Comparison of ENCODE assay signal across 1 cellular context in genomic region chr20:45061244-45061643, GRCh38.
TF ChIP-seq lines count a peak whose summit lies in the region.

No MANE protein-coding gene starts in this region.

TF ChIP-seq in endothelial cell of umbilical vein, 7 proteins besides CTCF, POLR2A, EP300 and RAD21:
- peak; percentile 38 for TF ChIP-seq POLR2AphosphoS5 (IDR thresholded peaks at IDR 0.05; ENCODE audit: insufficient read depth, low read depth, low read length)
- peak; percentile 60 for TF ChIP-seq JUN (IDR thresholded peaks at IDR 0.05; ENCODE audit: borderline replicate concordance, insufficient read depth, insufficient read length, low read depth)
- TF ChIP-seq FOS (IDR thresholded peaks at IDR 0.05; ENCODE audit: borderline replicate concordance, insufficient read depth, low read length) = peak; percentile 87
- no peak for TF ChIP-seq MAX (IDR thresholded peaks at IDR 0.05; ENCODE audit: insufficient read depth, insufficient read length)
- no peak for TF ChIP-seq GATA2 (IDR thresholded peaks at IDR 0.05; ENCODE audit: insufficient read depth, insufficient read length, low read depth, low read length)
